ENCODE assay signal across 15 cellular contexts in genomic region chr11:18267335-18268133, GRCh38. TPM values are rescaled to one million over a fixed set of nuclear protein-coding genes. Genes with fewer than 3 reads are reported as not detected.
DNase-seq lines count a peak whose midpoint lies in the region; ATAC-seq, FAIRE-seq and TF ChIP-seq lines count a peak whose summit lies in the region.
"Not testable (repeated sequence)": the region's sequence is repeated elsewhere in the genome, so short reads cannot be mapped to it uniquely, and the experiment has no call there.
"Had no signal": no experiment of that assay in that cellular context is flagged by ENCODE, and none has a peak within 500 bp of the region (broad histone marks: within the 10 kb centered on the region; RNA-seq: fewer than 3 reads in every experiment).

No MANE protein-coding gene starts in this region.

- peak; percentile 61 for ATAC-seq in GM19351 (IDR thresholded peaks at IDR 0.05; ENCODE audit: unreplicated experiment)
- peak; percentile 65 for ATAC-seq in GM21717 (IDR thresholded peaks at IDR 0.05; ENCODE audit: unreplicated experiment)
- ATAC-seq in HG02943 (IDR thresholded peaks at IDR 0.05; ENCODE audit: low read depth, unreplicated experiment) = peak; percentile 62
- ATAC-seq in HG03442 (IDR thresholded peaks at IDR 0.05; ENCODE audit: unreplicated experiment) = peak; percentile 58
- ATAC-seq in T-cell (replicated peaks in 1 of 4) = peak in 1 of 4 experiments; percentile 32

- not testable (repeated sequence) for TF ChIP-seq POLR2A in GM12892 (IDR thresholded peaks at IDR 0.05; ENCODE audit: low read depth, low read length)

- H3K27ac Mint-ChIP-seq in T-cell = peak overlapping the region; percentile 22 to 63

- POLR2A ChIA-PET in T-cell (lab: Charles Lee) = not testable (repeated sequence)

- DNase-seq in GM12892 (ENCODE audit: insufficient read length); T-cell; bronchial epithelial cell (ENCODE audit: low read depth): not testable (repeated sequence)
- DNase-seq in renal cortical epithelial cell (ENCODE audit: low read depth) = peak; percentile 38

- CTCF ChIA-PET in T-cell (lab: Charles Lee) = not testable (repeated sequence)

- not testable (repeated sequence) for H3K27me3 ChIP-seq in bronchial epithelial cell (ENCODE audit: control insufficient read depth, insufficient read depth, low read length)

- peak; percentile 86 for FAIRE-seq in GM12892 (lab: Jason Lieb, UNC)
- peak; percentile 86 for FAIRE-seq in bronchial epithelial cell (lab: Jason Lieb, UNC)

- not testable (repeated sequence) for TF ChIP-seq CTCF in bronchial epithelial cell (IDR thresholded peaks at IDR 0.05; ENCODE audit: insufficient read depth, low read length, severe bottlenecking)

- not testable (repeated sequence) for H3K36me3 Mint-ChIP-seq in T-cell

- not testable (repeated sequence) for H3K27me3 Mint-ChIP-seq in T-cell

- peak overlapping the region in 2 of 3 donors; percentile 43 to 53 for H3K4me3 Mint-ChIP-seq in T-cell

- not testable (repeated sequence) for H3K9me3 Mint-ChIP-seq in T-cell

- not testable (repeated sequence) for H3K4me3 ChIP-seq in bronchial epithelial cell (ENCODE audit: low read depth, low read length)

- H3K4me1 Mint-ChIP-seq in T-cell = not testable (repeated sequence)

- H3K36me3 ChIP-seq in bronchial epithelial cell (ENCODE audit: control insufficient read depth, insufficient read depth, low read length) = not testable (repeated sequence)

RNA-seq across cellular contexts. Expression of gene SAA1, which starts 1.5 kb away (rescaled TPM):
- not detected for polyA plus RNA-seq in GM12892 (2012; ENCODE audit: missing spikeins)
- total RNA-seq in T-cell = 10 to 100 TPM in 1 of 5 donors, 1 to 10 TPM in 2, not detected in 2; 7.6 to 12.9 (median 9.4) TPM
- 1.6 and 4.7 TPM in 2 replicates for total RNA-seq in bronchial epithelial cell
- 137 and 322 TPM in 2 replicates for total RNA-seq in renal cortical epithelial cell
- total RNA-seq: activated CD4-positive, alpha-beta T cell treated with anti-CD3 and anti-CD28 coated beads, Interleukin-2, amount 10 ng/mL, durations not matched to agents 24 days and 14 days; HT-29; SJCRH30; skeletal muscle tissue had no signal

RNA-seq across cellular contexts. Expression of gene SAA2, which starts 19.1 kb away (rescaled TPM):
- polyA plus RNA-seq in GM12892 (2012; ENCODE audit: missing spikeins) = 0.68 TPM
- 10 to 100 TPM in 1 of 5 donors, 1 to 10 TPM in 2, not detected in 2; 7.4 to 10.2 (median 8.3) TPM for total RNA-seq in T-cell
- total RNA-seq in bronchial epithelial cell = 1.9 TPM in 1 of 2 replicates, not detected in the other
- 225 and 425 TPM in 2 replicates for total RNA-seq in renal cortical epithelial cell
- total RNA-seq: activated CD4-positive, alpha-beta T cell treated with anti-CD3 and anti-CD28 coated beads, Interleukin-2, amount 10 ng/mL, durations not matched to agents 24 days and 14 days; G401; HT-29; SJCRH30; skeletal muscle tissue had no signal

RNA-seq across cellular contexts. Expression of gene SAA4, which starts 30.9 kb away (rescaled TPM):
- polyA plus RNA-seq in GM12892 (2012; ENCODE audit: missing spikeins) = not detected
- total RNA-seq in T-cell (under 1 TPM in 3 of 5 donors, not detected in 2; 0.54 to 0.93 (median 0.63) TPM), bronchial epithelial cell (not detected in 2 replicates), renal cortical epithelial cell (2.4 and 7.5 TPM in 2 replicates)
- total RNA-seq: activated CD4-positive, alpha-beta T cell treated with anti-CD3 and anti-CD28 coated beads, Interleukin-2, amount 10 ng/mL, durations not matched to agents 24 days and 14 days; activated T-cell treated with anti-CD3 and anti-CD28 coated beads, Interleukin-2, amount 50 U/mL, for 4 hours; G401; HT-29; SJCRH30; skeletal muscle tissue had no signal
- polyA plus RNA-seq: ovary had no signal

RNA-seq across cellular contexts. Expression of gene HPS5, which starts 54.4 kb away (rescaled TPM):
- 17.9 TPM for polyA plus RNA-seq in GM12892 (2012; ENCODE audit: missing spikeins)
- total RNA-seq in T-cell (10 to 100 TPM; 12.9 to 17.9 (median 14.3) TPM), bronchial epithelial cell (39.0 and 58.9 TPM in 2 replicates), renal cortical epithelial cell (54.1 and 59.2 TPM in 2 replicates)

RNA-seq across cellular contexts. Expression of gene GTF2H1, which starts 54.8 kb away (rescaled TPM):
- 37.8 TPM for polyA plus RNA-seq in GM12892 (2012; ENCODE audit: missing spikeins)
- total RNA-seq in T-cell = 10 to 100 TPM; 25.9 to 44.8 (median 37.5) TPM
- 56.3 and 79.8 TPM in 2 replicates for total RNA-seq in bronchial epithelial cell
- 67.6 and 72.2 TPM in 2 replicates for total RNA-seq in renal cortical epithelial cell

Comparison
In these comparisons a context has a peak if more than half of its experiments do, and no peak if none do; other contexts are left out.
1. RNA of gene SAA2, which starts 19.1 kb away (total RNA-seq): 225 to 425 TPM in renal cortical epithelial cell; 7.4 to 10.2 TPM in T-cell and 1.9 TPM in bronchial epithelial cell; every median in the first group is over 10 times any median in the second.